ENCODE assay signal across 1 cellular context in the genomic region with DNA sequence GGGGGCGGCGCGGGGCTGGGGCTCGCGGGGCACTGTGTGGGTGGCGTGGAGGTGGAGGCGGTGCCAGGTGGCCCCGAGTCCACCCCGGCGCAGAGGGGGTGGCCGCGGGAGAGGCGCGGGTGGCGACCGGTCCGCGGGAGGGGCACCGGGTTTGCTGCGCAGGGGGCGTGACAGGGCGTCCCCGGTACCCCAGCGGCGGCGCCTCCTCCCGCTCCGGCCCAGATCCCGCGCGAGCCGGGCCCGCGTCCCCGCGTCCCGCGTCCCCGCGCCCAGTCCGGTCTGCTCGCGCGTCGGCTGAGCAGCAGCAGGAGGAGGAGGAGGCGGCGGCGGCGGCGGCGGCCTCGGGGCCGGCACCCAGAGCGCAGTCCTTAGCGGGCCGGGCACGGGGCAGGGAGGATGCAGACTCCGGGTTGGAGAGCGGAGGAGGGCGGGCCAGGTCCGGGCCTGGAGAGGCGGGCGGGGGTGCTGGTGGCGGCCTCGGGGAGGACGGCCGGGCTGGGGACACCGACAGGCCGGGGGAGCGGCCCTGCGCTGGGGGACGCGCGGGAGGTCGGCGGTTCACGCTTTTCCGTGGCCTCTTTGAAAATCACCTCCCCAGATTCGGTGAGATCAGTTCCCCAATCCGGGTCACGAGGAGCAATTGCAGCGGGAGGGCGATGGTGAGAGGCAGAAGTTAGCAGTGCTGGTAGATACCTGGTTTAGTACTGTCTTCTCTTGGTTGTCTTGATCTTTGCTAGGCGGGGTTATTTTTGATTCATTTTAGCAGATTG.
TF ChIP-seq lines count a peak whose summit lies in the region.

No MANE protein-coding gene starts in this region.

TF ChIP-seq in HepG2, 621 proteins besides CTCF, POLR2A, EP300 and RAD21 (continued from another document):
- TF ChIP-seq RFX3 (CRISPR knock-in tag; IDR thresholded peaks at IDR 0.05) (no peak), EZH2 (conservative IDR thresholded peaks at IDR 0.05; ENCODE audit: low read depth, low read length) (no peak), HMG20B (CRISPR knock-in tag; conservative IDR thresholded peaks at IDR 0.05) (no peak), NFYB (CRISPR knock-in tag; IDR thresholded peaks at IDR 0.05) (no peak; the same call in 1 of the 2 replicates), HDAC1 (CRISPR knock-in tag; IDR thresholded peaks at IDR 0.05) (0 out of 2 replicates have a peak, but pooled peaks have one; percentile 4), MAFF (IDR thresholded peaks at IDR 0.05; ENCODE audit: low read depth, low read length) (no peak), ZMYM4 (CRISPR knock-in tag; IDR thresholded peaks at IDR 0.05) (peak; percentile 46; the same call in 1 of the 2 replicates), TBX2 (CRISPR knock-in tag; IDR thresholded peaks at IDR 0.05; ENCODE audit: borderline replicate concordance) (no peak), MAFK (conservative IDR thresholded peaks at IDR 0.05 in 1 of 2, IDR thresholded peaks at IDR 0.05 in 1 of 2; ENCODE audit: low read length in 2 of 2) (no peak), ZBTB38 (CRISPR knock-in tag; IDR thresholded peaks at IDR 0.05) (no peak), FOXA3 (CRISPR knock-in tag; IDR thresholded peaks at IDR 0.05) (no peak), GLI4 (CRISPR knock-in tag; IDR thresholded peaks at IDR 0.05; ENCODE audit: borderline replicate concordance) (no peak), CCDC6 (CRISPR knock-in tag; IDR thresholded peaks at IDR 0.05) (no peak), SIX4 (CRISPR knock-in tag; IDR thresholded peaks at IDR 0.05) (no peak), TMF1 (CRISPR knock-in tag; IDR thresholded peaks at IDR 0.05; ENCODE audit: low read depth) (0 out of 2 replicates have a peak, but pooled peaks have one; percentile 51), HOXA5 (CRISPR knock-in tag; IDR thresholded peaks at IDR 0.05) (no peak; the same call in 1 of the 2 replicates), ZNF530 (CRISPR knock-in tag; IDR thresholded peaks at IDR 0.05; ENCODE audit: low read depth) (no peak), RXRA (CRISPR knock-in tag; IDR thresholded peaks at IDR 0.05) (no peak), ZNF484 (CRISPR knock-in tag; IDR thresholded peaks at IDR 0.05; ENCODE audit: borderline replicate concordance, low read depth) (no peak), ZNF264 (CRISPR knock-in tag; IDR thresholded peaks at IDR 0.05) (no peak), KDM5B (CRISPR knock-in tag; IDR thresholded peaks at IDR 0.05; ENCODE audit: borderline replicate concordance) (no peak), ZNF746 (CRISPR knock-in tag; IDR thresholded peaks at IDR 0.05) (no peak), ZNF263 (CRISPR knock-in tag; IDR thresholded peaks at IDR 0.05) (peak; percentile 26; the same call in 1 of the 2 replicates), MZF1 (CRISPR knock-in tag; IDR thresholded peaks at IDR 0.05; ENCODE audit: borderline replicate concordance) (no peak), HES4 (CRISPR knock-in tag; IDR thresholded peaks at IDR 0.05; ENCODE audit: borderline replicate concordance) (no peak), MEF2D (CRISPR knock-in tag; IDR thresholded peaks at IDR 0.05) (no peak), ZFX (CRISPR knock-in tag; IDR thresholded peaks at IDR 0.05; ENCODE audit: low read depth) (no peak), SRSF9 (IDR thresholded peaks at IDR 0.05; ENCODE audit: borderline replicate concordance, insufficient read depth, low read depth, low read length, poor library complexity, severe bottlenecking) (no peak), ZNF232 (CRISPR knock-in tag; IDR thresholded peaks at IDR 0.05; ENCODE audit: borderline replicate concordance) (no peak), ZFY (CRISPR knock-in tag; IDR thresholded peaks at IDR 0.05) (peak; percentile 22), THAP11 (CRISPR knock-in tag; IDR thresholded peaks at IDR 0.05) (0 out of 2 replicates have a peak, but pooled peaks have one; percentile 7)
- TF ChIP-seq, protein P1, sequence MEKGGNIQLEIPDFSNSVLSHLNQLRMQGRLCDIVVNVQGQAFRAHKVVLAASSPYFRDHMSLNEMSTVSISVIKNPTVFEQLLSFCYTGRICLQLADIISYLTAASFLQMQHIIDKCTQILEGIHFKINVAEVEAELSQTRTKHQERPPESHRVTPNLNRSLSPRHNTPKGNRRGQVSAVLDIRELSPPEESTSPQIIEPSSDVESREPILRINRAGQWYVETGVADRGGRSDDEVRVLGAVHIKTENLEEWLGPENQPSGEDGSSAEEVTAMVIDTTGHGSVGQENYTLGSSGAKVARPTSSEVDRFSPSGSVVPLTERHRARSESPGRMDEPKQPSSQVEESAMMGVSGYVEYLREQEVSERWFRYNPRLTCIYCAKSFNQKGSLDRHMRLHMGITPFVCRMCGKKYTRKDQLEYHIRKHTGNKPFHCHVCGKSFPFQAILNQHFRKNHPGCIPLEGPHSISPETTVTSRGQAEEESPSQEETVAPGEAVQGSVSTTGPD (CRISPR knock-in tag; IDR thresholded peaks at IDR 0.05) = no peak
- TF ChIP-seq, protein P2, sequence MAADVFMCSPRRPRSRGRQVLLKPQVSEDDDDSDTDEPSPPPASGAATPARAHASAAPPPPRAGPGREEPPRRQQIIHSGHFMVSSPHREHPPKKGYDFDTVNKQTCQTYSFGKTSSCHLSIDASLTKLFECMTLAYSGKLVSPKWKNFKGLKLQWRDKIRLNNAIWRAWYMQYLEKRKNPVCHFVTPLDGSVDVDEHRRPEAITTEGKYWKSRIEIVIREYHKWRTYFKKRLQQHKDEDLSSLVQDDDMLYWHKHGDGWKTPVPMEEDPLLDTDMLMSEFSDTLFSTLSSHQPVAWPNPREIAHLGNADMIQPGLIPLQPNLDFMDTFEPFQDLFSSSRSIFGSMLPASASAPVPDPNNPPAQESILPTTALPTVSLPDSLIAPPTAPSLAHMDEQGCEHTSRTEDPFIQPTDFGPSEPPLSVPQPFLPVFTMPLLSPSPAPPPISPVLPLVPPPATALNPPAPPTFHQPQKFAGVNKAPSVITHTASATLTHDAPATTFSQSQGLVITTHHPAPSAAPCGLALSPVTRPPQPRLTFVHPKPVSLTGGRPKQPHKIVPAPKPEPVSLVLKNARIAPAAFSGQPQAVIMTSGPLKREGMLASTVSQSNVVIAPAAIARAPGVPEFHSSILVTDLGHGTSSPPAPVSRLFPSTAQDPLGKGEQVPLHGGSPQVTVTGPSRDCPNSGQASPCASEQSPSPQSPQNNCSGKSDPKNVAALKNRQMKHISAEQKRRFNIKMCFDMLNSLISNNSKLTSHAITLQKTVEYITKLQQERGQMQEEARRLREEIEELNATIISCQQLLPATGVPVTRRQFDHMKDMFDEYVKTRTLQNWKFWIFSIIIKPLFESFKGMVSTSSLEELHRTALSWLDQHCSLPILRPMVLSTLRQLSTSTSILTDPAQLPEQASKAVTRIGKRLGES (CRISPR knock-in tag; IDR thresholded peaks at IDR 0.05; ENCODE audit: borderline replicate concordance) = no peak
- TF ChIP-seq, protein P3, sequence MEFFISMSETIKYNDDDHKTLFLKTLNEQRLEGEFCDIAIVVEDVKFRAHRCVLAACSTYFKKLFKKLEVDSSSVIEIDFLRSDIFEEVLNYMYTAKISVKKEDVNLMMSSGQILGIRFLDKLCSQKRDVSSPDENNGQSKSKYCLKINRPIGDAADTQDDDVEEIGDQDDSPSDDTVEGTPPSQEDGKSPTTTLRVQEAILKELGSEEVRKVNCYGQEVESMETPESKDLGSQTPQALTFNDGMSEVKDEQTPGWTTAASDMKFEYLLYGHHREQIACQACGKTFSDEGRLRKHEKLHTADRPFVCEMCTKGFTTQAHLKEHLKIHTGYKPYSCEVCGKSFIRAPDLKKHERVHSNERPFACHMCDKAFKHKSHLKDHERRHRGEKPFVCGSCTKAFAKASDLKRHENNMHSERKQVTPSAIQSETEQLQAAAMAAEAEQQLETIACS (CRISPR knock-in tag; IDR thresholded peaks at IDR 0.05) = peak; percentile 75
- TF ChIP-seq, protein P4, sequence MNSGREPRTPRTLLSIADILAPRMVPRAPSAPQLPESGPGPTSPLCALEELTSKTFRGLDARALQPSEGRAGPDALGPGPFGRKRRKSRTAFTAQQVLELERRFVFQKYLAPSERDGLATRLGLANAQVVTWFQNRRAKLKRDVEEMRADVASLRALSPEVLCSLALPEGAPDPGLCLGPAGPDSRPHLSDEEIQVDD (CRISPR knock-in tag; IDR thresholded peaks at IDR 0.05; ENCODE audit: borderline replicate concordance) = no peak; the same call in 1 of the 2 replicates
- TF ChIP-seq, protein P5, sequence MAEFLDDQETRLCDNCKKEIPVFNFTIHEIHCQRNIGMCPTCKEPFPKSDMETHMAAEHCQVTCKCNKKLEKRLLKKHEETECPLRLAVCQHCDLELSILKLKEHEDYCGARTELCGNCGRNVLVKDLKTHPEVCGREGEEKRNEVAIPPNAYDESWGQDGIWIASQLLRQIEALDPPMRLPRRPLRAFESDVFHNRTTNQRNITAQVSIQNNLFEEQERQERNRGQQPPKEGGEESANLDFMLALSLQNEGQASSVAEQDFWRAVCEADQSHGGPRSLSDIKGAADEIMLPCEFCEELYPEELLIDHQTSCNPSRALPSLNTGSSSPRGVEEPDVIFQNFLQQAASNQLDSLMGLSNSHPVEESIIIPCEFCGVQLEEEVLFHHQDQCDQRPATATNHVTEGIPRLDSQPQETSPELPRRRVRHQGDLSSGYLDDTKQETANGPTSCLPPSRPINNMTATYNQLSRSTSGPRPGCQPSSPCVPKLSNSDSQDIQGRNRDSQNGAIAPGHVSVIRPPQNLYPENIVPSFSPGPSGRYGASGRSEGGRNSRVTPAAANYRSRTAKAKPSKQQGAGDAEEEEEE (CRISPR knock-in tag; IDR thresholded peaks at IDR 0.05; ENCODE audit: borderline replicate concordance) = no peak
- TF ChIP-seq, protein P6, sequence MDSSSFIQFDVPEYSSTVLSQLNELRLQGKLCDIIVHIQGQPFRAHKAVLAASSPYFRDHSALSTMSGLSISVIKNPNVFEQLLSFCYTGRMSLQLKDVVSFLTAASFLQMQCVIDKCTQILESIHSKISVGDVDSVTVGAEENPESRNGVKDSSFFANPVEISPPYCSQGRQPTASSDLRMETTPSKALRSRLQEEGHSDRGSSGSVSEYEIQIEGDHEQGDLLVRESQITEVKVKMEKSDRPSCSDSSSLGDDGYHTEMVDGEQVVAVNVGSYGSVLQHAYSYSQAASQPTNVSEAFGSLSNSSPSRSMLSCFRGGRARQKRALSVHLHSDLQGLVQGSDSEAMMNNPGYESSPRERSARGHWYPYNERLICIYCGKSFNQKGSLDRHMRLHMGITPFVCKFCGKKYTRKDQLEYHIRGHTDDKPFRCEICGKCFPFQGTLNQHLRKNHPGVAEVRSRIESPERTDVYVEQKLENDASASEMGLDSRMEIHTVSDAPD (CRISPR knock-in tag; IDR thresholded peaks at IDR 0.05) = no peak
- TF ChIP-seq, protein P7, sequence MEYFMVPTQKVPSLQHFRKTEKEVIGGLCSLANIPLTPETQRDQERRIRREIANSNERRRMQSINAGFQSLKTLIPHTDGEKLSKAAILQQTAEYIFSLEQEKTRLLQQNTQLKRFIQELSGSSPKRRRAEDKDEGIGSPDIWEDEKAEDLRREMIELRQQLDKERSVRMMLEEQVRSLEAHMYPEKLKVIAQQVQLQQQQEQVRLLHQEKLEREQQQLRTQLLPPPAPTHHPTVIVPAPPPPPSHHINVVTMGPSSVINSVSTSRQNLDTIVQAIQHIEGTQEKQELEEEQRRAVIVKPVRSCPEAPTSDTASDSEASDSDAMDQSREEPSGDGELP (IDR thresholded peaks at IDR 0.05; ENCODE audit: borderline replicate concordance, low read depth) = no peak
- TF ChIP-seq, protein P8, sequence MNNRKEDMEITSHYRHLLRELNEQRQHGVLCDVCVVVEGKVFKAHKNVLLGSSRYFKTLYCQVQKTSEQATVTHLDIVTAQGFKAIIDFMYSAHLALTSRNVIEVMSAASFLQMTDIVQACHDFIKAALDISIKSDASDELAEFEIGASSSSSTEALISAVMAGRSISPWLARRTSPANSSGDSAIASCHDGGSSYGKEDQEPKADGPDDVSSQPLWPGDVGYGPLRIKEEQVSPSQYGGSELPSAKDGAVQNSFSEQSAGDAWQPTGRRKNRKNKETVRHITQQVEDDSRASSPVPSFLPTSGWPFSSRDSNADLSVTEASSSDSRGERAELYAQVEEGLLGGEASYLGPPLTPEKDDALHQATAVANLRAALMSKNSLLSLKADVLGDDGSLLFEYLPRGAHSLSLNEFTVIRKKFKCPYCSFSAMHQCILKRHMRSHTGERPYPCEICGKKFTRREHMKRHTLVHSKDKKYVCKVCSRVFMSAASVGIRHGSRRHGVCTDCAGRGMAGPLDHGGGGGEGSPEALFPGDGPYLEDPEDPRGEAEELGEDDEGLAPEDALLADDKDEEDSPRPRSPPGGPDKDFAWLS (CRISPR knock-in tag; IDR thresholded peaks at IDR 0.05; ENCODE audit: borderline replicate concordance) = no peak
